Comparison of ENCODE assay signal across 8 cellular contexts in genomic region chr12:1660304-1661187, GRCh38. TPM values are rescaled to one million over a fixed set of nuclear protein-coding genes. Genes with fewer than 3 reads are reported as not detected.
A peak's percentile ranks its signal among the peaks of the same experiment; 100 is the strongest.
DNase-seq lines count a peak whose midpoint lies in the region; ATAC-seq and TF ChIP-seq lines count a peak whose summit lies in the region.

No MANE protein-coding gene starts in this region.

- H3K4me1 ChIP-seq in CD8-positive, alpha-beta memory T cell (ENCODE audit: insufficient read depth, low read length), result no peaks in the 10 kb centered on the region
- H3K4me1 ChIP-seq in tibial nerve, result peaks cover 0 to 47% (median 31%) of the 10 kb centered on the region in 4 donors

- POLR2A ChIA-PET in CD8-positive, alpha-beta memory T cell (lab: Charles Lee), result interaction anchor here (0.6 to 1.7 kb wide), 3 partner anchors 30 to 670 kb away, joined by 3 to 8 read pairs (median 3); partner anchors contain the start of gene ADIPOR2
- POLR2A ChIA-PET in activated CD4-positive, alpha-beta T cell treated with anti-CD3 and anti-CD28 coated beads for 36 hours (lab: Charles Lee), result interaction anchor here (0.7 kb wide), 1 partner anchor 12 kb away, joined by 8 read pairs; no protein-coding TSS in a partner anchor

- H3K36me3 Mint-ChIP-seq in CD8-positive, alpha-beta memory T cell, result no peaks in the 10 kb centered on the region
- H3K36me3 Mint-ChIP-seq in activated CD4-positive, alpha-beta T cell treated with anti-CD3 and anti-CD28 coated beads for 36 hours (ENCODE audit: low read depth), result no peaks in the 10 kb centered on the region
- peaks cover 38% of the 10 kb centered on the region for H3K36me3 Mint-ChIP-seq in effector memory CD8-positive, alpha-beta T cell (ENCODE audit: insufficient read depth)
- H3K36me3 Mint-ChIP-seq in natural killer cell, result no peaks in the 10 kb centered on the region

- peak; percentile 42 to 79 (median 61) for DNase-seq in CD8-positive, alpha-beta memory T cell
- DNase-seq in activated CD4-positive, alpha-beta T cell treated with anti-CD3 and anti-CD28 coated beads for 36 hours, result peak; percentile 74
- peak; percentile 54 to 65 (median 57) for DNase-seq in effector memory CD8-positive, alpha-beta T cell
- peak; percentile 45 for DNase-seq in natural killer cell
- peak; percentile 76 to 84 for DNase-seq in tibial nerve (ENCODE audit: low spot score in 2 of 2)
- no peak for DNase-seq in iPS-NIHi11 (ENCODE audit: low spot score)

- CTCF ChIA-PET in CD8-positive, alpha-beta memory T cell (lab: Charles Lee), result interaction anchor here (0.8 to 19.1 kb wide), 4 partner anchors 8 to 279 kb away, joined by 3 to 346 read pairs (median 12); no protein-coding TSS in a partner anchor
- CTCF ChIA-PET in activated CD4-positive, alpha-beta T cell treated with anti-CD3 and anti-CD28 coated beads for 36 hours (lab: Charles Lee), result interaction anchor here (0.6 to 5.8 kb wide), 11 partner anchors 26 to 401 kb away, joined by 3 to 47 read pairs (median 3); no protein-coding TSS in a partner anchor

- peaks cover 23 to 43% (median 30%) of the 10 kb centered on the region in 3 donors for H3K4me1 Mint-ChIP-seq in CD8-positive, alpha-beta memory T cell
- H3K4me1 Mint-ChIP-seq in activated CD4-positive, alpha-beta T cell treated with anti-CD3 and anti-CD28 coated beads for 36 hours, result peaks cover 28% of the 10 kb centered on the region
- H3K4me1 Mint-ChIP-seq in effector memory CD8-positive, alpha-beta T cell (ENCODE audit: low read depth in 2 of 2), result peaks cover 19 to 24% of the 10 kb centered on the region in 2 donors
- H3K4me1 Mint-ChIP-seq in natural killer cell, result peaks cover 28 to 31% of the 10 kb centered on the region in 2 donors

- no peaks in the 10 kb centered on the region for H3K9me3 ChIP-seq in CD8-positive, alpha-beta memory T cell (ENCODE audit: low read length)
- no peaks in the 10 kb centered on the region for H3K9me3 ChIP-seq in tibial nerve

- peak; percentile 29 to 47 for TF ChIP-seq POLR2A in tibial nerve (IDR thresholded peaks at IDR 0.05)

- H3K27ac ChIP-seq in CD8-positive, alpha-beta memory T cell (ENCODE audit: low read depth, low read length), result peak overlapping the region; percentile 5
- peak overlapping the region; percentile 94 to 99 (median 98) for H3K27ac ChIP-seq in tibial nerve

- WGBS in tibial nerve, 2 donors, result 19 to 42% methylated on average over 18 of the region's 20 CpGs

- no peak for TF ChIP-seq CTCF in natural killer cell (IDR thresholded peaks at IDR 0.05)
- peak in 1 of 5 experiments; percentile 7 for TF ChIP-seq CTCF in tibial nerve (IDR thresholded peaks at IDR 0.05)

- no peaks in the 10 kb centered on the region for H3K36me3 ChIP-seq in CD8-positive, alpha-beta memory T cell (ENCODE audit: insufficient read depth, low read length)
- H3K36me3 ChIP-seq in tibial nerve, result no peaks in the 10 kb centered on the region

- H3K27me3 Mint-ChIP-seq in CD8-positive, alpha-beta memory T cell, result peaks cover 0 to 2% of the 10 kb centered on the region in 2 donors
- no peaks in the 10 kb centered on the region for H3K27me3 Mint-ChIP-seq in activated CD4-positive, alpha-beta T cell treated with anti-CD3 and anti-CD28 coated beads for 36 hours
- H3K27me3 Mint-ChIP-seq in effector memory CD8-positive, alpha-beta T cell, result no peaks in the 10 kb centered on the region
- no peaks in the 10 kb centered on the region for H3K27me3 Mint-ChIP-seq in natural killer cell (ENCODE audit: low read depth in 2 of 2)

- H3K27ac Mint-ChIP-seq in CD8-positive, alpha-beta memory T cell, result peak overlapping the region; percentile 57 to 96 (median 84)
- H3K27ac Mint-ChIP-seq in activated CD4-positive, alpha-beta T cell treated with anti-CD3 and anti-CD28 coated beads for 36 hours, result peak overlapping the region; percentile 34
- H3K27ac Mint-ChIP-seq in effector memory CD8-positive, alpha-beta T cell, result peak overlapping the region; percentile 62 to 92
- peak overlapping the region; percentile 84 to 87 for H3K27ac Mint-ChIP-seq in natural killer cell

- TF ChIP-seq EP300 in tibial nerve (IDR thresholded peaks at IDR 0.05), result peak; percentile 90 to 97

- no peak overlapping the region for H3K4me3 ChIP-seq in CD8-positive, alpha-beta memory T cell (ENCODE audit: low read length)
- peak overlapping the region; percentile 18 to 48 (median 27) for H3K4me3 ChIP-seq in tibial nerve

- no peaks in the 10 kb centered on the region for H3K27me3 ChIP-seq in CD8-positive, alpha-beta memory T cell (ENCODE audit: insufficient read depth, low read length, poor library complexity, severe bottlenecking)
- no peaks in the 10 kb centered on the region for H3K27me3 ChIP-seq in tibial nerve

- peak; percentile 17 for ATAC-seq in activated CD4-positive, alpha-beta T cell treated with anti-CD3 and anti-CD28 coated beads for 36 hours
- ATAC-seq in effector memory CD8-positive, alpha-beta T cell (replicated peaks), result peak; percentile 59
- ATAC-seq in natural killer cell, result peak; percentile 25 to 42 (median 40)
- ATAC-seq in GM19455 (IDR thresholded peaks at IDR 0.05; ENCODE audit: unreplicated experiment), result no peak
- ATAC-seq in HG03045 (IDR thresholded peaks at IDR 0.05; ENCODE audit: unreplicated experiment), result no peak

- peaks cover 0 to 2% (median 0%) of the 10 kb centered on the region in 5 donors for H3K9me3 Mint-ChIP-seq in CD8-positive, alpha-beta memory T cell
- H3K9me3 Mint-ChIP-seq in activated CD4-positive, alpha-beta T cell treated with anti-CD3 and anti-CD28 coated beads for 36 hours (ENCODE audit: low read depth), result no peaks in the 10 kb centered on the region
- H3K9me3 Mint-ChIP-seq in effector memory CD8-positive, alpha-beta T cell, result no peaks in the 10 kb centered on the region
- H3K9me3 Mint-ChIP-seq in natural killer cell, result no peaks in the 10 kb centered on the region

- intact Hi-C loops in activated CD4-positive, alpha-beta T cell treated with anti-CD3 and anti-CD28 coated beads for 36 hours (cut with DNase I, micrococcal nuclease), result loop anchor here in 1 of 2 experiments (1.0 to 2.0 kb wide), 3 partner anchors 30 to 280 kb away; no protein-coding TSS in a partner anchor
- intact Hi-C loops in natural killer cell (cut with micrococcal nuclease), result loop anchor here (2.0 kb wide), 1 partner anchor 30 kb away; the partner anchor contains the start of gene ADIPOR2

- H3K4me3 Mint-ChIP-seq in CD8-positive, alpha-beta memory T cell, result peak overlapping the region; percentile 27 to 72 (median 43)
- no peak overlapping the region for H3K4me3 Mint-ChIP-seq in activated CD4-positive, alpha-beta T cell treated with anti-CD3 and anti-CD28 coated beads for 36 hours
- H3K4me3 Mint-ChIP-seq in effector memory CD8-positive, alpha-beta T cell, result peak overlapping the region; percentile 9 to 56
- peak overlapping the region; percentile 84 for H3K4me3 Mint-ChIP-seq in natural killer cell

RNA-seq across cellular contexts. Expression of gene ADIPOR2, which starts 30.3 kb away (rescaled TPM):
- total RNA-seq in CD8-positive, alpha-beta memory T cell, result 10 to 100 TPM; 54.1 to 63.9 TPM
- polyA plus RNA-seq in CD8-positive, alpha-beta memory T cell, result 2.4 TPM
- total RNA-seq in activated CD4-positive, alpha-beta T cell treated with anti-CD3 and anti-CD28 coated beads for 36 hours, result 10 to 100 TPM; 51.7 to 52.6 TPM
- total RNA-seq in natural killer cell, result 10 to 100 TPM; 38.6 to 48.3 (median 44.0) TPM
- total RNA-seq in tibial nerve, result 100 to 1,000 TPM in 1 of 4 donors, 10 to 100 TPM in 3; 66.6 to 123 (median 72.1) TPM

RNA-seq across cellular contexts. Expression of gene WNT5B, which starts 31.5 kb away (rescaled TPM):
- total RNA-seq in CD8-positive, alpha-beta memory T cell, result not detected
- polyA plus RNA-seq in CD8-positive, alpha-beta memory T cell, result not detected
- not detected for total RNA-seq in activated CD4-positive, alpha-beta T cell treated with anti-CD3 and anti-CD28 coated beads for 36 hours
- total RNA-seq in natural killer cell (not detected), tibial nerve (10 to 100 TPM; 11.7 to 34.1 (median 17.6) TPM)

Comparison
In these comparisons a context has a peak if more than half of its experiments do, and no peak if none do; other contexts are left out.
1. H3K27ac Mint-ChIP-seq: peak in every context shown above with its lines; median percentile 86 in natural killer cell; 84 in CD8-positive, alpha-beta memory T cell; 77 in effector memory CD8-positive, alpha-beta T cell; 34 in activated CD4-positive, alpha-beta T cell treated with anti-CD3 and anti-CD28 coated beads for 36 hours.
2. ATAC-seq: peak in activated CD4-positive, alpha-beta T cell treated with anti-CD3 and anti-CD28 coated beads for 36 hours (single experiment), effector memory CD8-positive, alpha-beta T cell (single experiment) and natural killer cell (3 of 3); none in GM19455 (single experiment) and HG03045 (single experiment).
3. RNA of gene WNT5B, which starts 31.5 kb away (total RNA-seq): 11.7 to 34.1 TPM in tibial nerve; not detected in CD8-positive, alpha-beta memory T cell, not detected in natural killer cell and not detected in activated CD4-positive, alpha-beta T cell treated with anti-CD3 and anti-CD28 coated beads for 36 hours; every median in the first group is over 10 times any median in the second.